18 cellular contexts compared by ENCODE assay signal in the genomic region with DNA sequence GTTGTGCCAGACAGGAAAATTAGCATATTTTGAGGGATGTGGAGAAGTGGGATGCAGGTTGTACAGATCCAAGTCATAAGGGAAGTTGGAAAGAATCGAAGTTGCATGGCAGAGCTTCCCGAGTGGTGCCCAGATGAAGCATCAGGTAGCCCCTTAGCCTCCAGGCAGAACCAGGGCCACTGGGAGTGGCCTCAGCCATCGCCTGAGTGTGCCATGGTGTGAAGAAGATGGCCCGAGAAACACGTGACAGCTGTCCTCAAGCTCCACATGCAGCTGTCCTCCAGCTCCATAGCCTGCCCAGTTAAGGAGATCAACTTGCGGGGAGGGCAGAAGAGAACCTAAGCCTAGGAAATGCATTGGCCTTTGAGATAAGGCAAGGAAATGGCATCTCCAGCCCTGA. TPM values are rescaled to one million over a fixed set of nuclear protein-coding genes. Genes with fewer than 3 reads are reported as not detected.
DNase-seq lines count a peak whose midpoint lies in the region; ATAC-seq, FAIRE-seq and TF ChIP-seq lines count a peak whose summit lies in the region.
"Had no signal": no experiment of that assay in that cellular context is flagged by ENCODE, and none has a peak within 500 bp of the region (broad histone marks: within the 10 kb centered on the region; RNA-seq: fewer than 3 reads in every experiment).

No MANE protein-coding gene starts in this region.

- H3K27ac Mint-ChIP-seq in activated T-cell treated with anti-CD3 and anti-CD28 coated beads, Interleukin-2, amount 50 U/mL, for 24 hours = peak overlapping the region; percentile 1
- H3K27ac Mint-ChIP-seq in CD4-positive, CD25-positive, alpha-beta regulatory T cell = peak overlapping the region in 2 of 3 donors; percentile 79 to 81
- H3K27ac Mint-ChIP-seq in progenitor cell of endocrine pancreas (peak overlapping the region; percentile 64), nephron progenitor cell (no peak overlapping the region)
- H3K27ac Mint-ChIP-seq: GM23338 had no signal

- H3K27me3 Mint-ChIP-seq in activated T-cell treated with anti-CD3 and anti-CD28 coated beads, Interleukin-2, amount 50 U/mL, for 24 hours = no peaks in the 10 kb centered on the region
- no peaks in the 10 kb centered on the region for H3K27me3 Mint-ChIP-seq in CD4-positive, CD25-positive, alpha-beta regulatory T cell
- H3K27me3 Mint-ChIP-seq in progenitor cell of endocrine pancreas (no peaks in the 10 kb centered on the region), nephron progenitor cell (ENCODE audit: low read depth, poor library complexity) (no peaks in the 10 kb centered on the region)
- H3K27me3 Mint-ChIP-seq: CD8-positive, alpha-beta memory T cell had no signal

- DNase-seq in activated T-cell treated with anti-CD3 and anti-CD28 coated beads, Interleukin-2, amount 50 U/mL, for 24 hours = no peak
- DNase-seq in activated T-cell treated with anti-CD3 and anti-CD28 coated beads for 4 hours = no peak
- no peak for DNase-seq in CD4-positive, CD25-positive, alpha-beta regulatory T cell
- no peak for DNase-seq in dorsolateral prefrontal cortex
- DNase-seq in progenitor cell of endocrine pancreas (ENCODE audit: low spot score, unreplicated experiment) = no peak
- no peak for DNase-seq in GM19239 (ENCODE audit: insufficient read length, low spot score)
- DNase-seq in nephron progenitor cell = no peak
- DNase-seq: Caco-2; CD8-positive, alpha-beta memory T cell; DMS53; GF-D8; H7 had no signal

- no peak overlapping the region for H3K27ac ChIP-seq in CD4-positive, CD25-positive, alpha-beta regulatory T cell (ENCODE audit: insufficient read depth, low read length, poor library complexity, severe bottlenecking)
- peak overlapping the region in 39 of 59 donors; percentile 1 to 76 (median 40) for H3K27ac ChIP-seq in dorsolateral prefrontal cortex
- H3K27ac ChIP-seq: 22Rv1 had no signal

- peaks cover 4% of the 10 kb centered on the region for H3K4me1 Mint-ChIP-seq in activated T-cell treated with anti-CD3 and anti-CD28 coated beads, Interleukin-2, amount 50 U/mL, for 24 hours (ENCODE audit: low read depth)
- no peaks in the 10 kb centered on the region for H3K4me1 Mint-ChIP-seq in CD4-positive, CD25-positive, alpha-beta regulatory T cell
- H3K4me1 Mint-ChIP-seq in progenitor cell of endocrine pancreas (ENCODE audit: low read depth) = no peaks in the 10 kb centered on the region
- no peaks in the 10 kb centered on the region for H3K4me1 Mint-ChIP-seq in nephron progenitor cell
- H3K4me1 Mint-ChIP-seq: CD8-positive, alpha-beta memory T cell; GM23338 had no signal

- H3K27me3 ChIP-seq in CD4-positive, CD25-positive, alpha-beta regulatory T cell (ENCODE audit: control insufficient read depth, insufficient read depth, low read length) = no peaks in the 10 kb centered on the region
- H3K27me3 ChIP-seq in dorsolateral prefrontal cortex = no peaks in the 10 kb centered on the region

- H3K36me3 ChIP-seq in CD4-positive, CD25-positive, alpha-beta regulatory T cell (ENCODE audit: control insufficient read depth, insufficient read depth, low read length) = peaks cover 97% of the 10 kb centered on the region

- H3K9me3 Mint-ChIP-seq in activated T-cell treated with anti-CD3 and anti-CD28 coated beads, Interleukin-2, amount 50 U/mL, for 24 hours = no peaks in the 10 kb centered on the region
- no peaks in the 10 kb centered on the region for H3K9me3 Mint-ChIP-seq in CD4-positive, CD25-positive, alpha-beta regulatory T cell
- H3K9me3 Mint-ChIP-seq in progenitor cell of endocrine pancreas (ENCODE audit: low read depth) (peaks cover 6% of the 10 kb centered on the region), nephron progenitor cell (peaks cover 14% of the 10 kb centered on the region)
- H3K9me3 Mint-ChIP-seq: CD8-positive, alpha-beta memory T cell had no signal

- H3K4me1 ChIP-seq in CD4-positive, CD25-positive, alpha-beta regulatory T cell (ENCODE audit: control insufficient read depth, insufficient read depth, low read length, poor library complexity, severe bottlenecking) = no peaks in the 10 kb centered on the region
- H3K4me1 ChIP-seq: Caco-2 had no signal

- H3K4me3 ChIP-seq in CD4-positive, CD25-positive, alpha-beta regulatory T cell (ENCODE audit: low read depth, low read length) = no peak overlapping the region
- no peak overlapping the region for H3K4me3 ChIP-seq in dorsolateral prefrontal cortex
- H3K4me3 ChIP-seq: GM23338 had no signal

- H3K4me3 Mint-ChIP-seq in activated T-cell treated with anti-CD3 and anti-CD28 coated beads, Interleukin-2, amount 50 U/mL, for 24 hours = no peak overlapping the region
- no peak overlapping the region for H3K4me3 Mint-ChIP-seq in CD4-positive, CD25-positive, alpha-beta regulatory T cell
- H3K4me3 Mint-ChIP-seq in progenitor cell of endocrine pancreas (ENCODE audit: low read depth) = no peak overlapping the region
- H3K4me3 Mint-ChIP-seq in nephron progenitor cell = no peak overlapping the region
- H3K4me3 Mint-ChIP-seq: CD14-positive monocyte; CD8-positive, alpha-beta memory T cell; GM23338 had no signal

- intact Hi-C loops in dorsolateral prefrontal cortex (cut with DNase I) = loop anchor here in 1 of 2 donors (10.0 kb wide), 1 partner anchor 70 kb away; no protein-coding TSS in a partner anchor

- ATAC-seq in CD4-positive, CD25-positive, alpha-beta regulatory T cell (ENCODE audit: low read depth in 2 of 2) = no peak
- no peak for ATAC-seq in HG03439 (IDR thresholded peaks at IDR 0.05; ENCODE audit: unreplicated experiment)
- ATAC-seq: GM23338 had no signal

- TF ChIP-seq CTCF in dorsolateral prefrontal cortex (IDR thresholded peaks at IDR 0.05 in 54 of 56, conservative IDR thresholded peaks at IDR 0.05 in 2 of 56; ENCODE audit: low read depth in 1 of 56, partially characterized antibody in 56 of 56) (no peak), progenitor cell of endocrine pancreas (IDR thresholded peaks at IDR 0.05; ENCODE audit: unreplicated experiment) (no peak), nephron progenitor cell (IDR thresholded peaks at IDR 0.05) (no peak)

- H3K36me3 Mint-ChIP-seq in activated T-cell treated with anti-CD3 and anti-CD28 coated beads, Interleukin-2, amount 50 U/mL, for 24 hours (ENCODE audit: low read depth) = peaks cover 97% of the 10 kb centered on the region
- peaks cover 58% of the 10 kb centered on the region for H3K36me3 Mint-ChIP-seq in CD4-positive, CD25-positive, alpha-beta regulatory T cell
- H3K36me3 Mint-ChIP-seq in progenitor cell of endocrine pancreas (ENCODE audit: insufficient read depth) (peaks cover 51% of the 10 kb centered on the region), nephron progenitor cell (ENCODE audit: low read depth) (peaks cover 90% of the 10 kb centered on the region)

- FAIRE-seq in GM19239 (lab: Jason Lieb, UNC) = no peak

- H3K9me3 ChIP-seq in CD4-positive, CD25-positive, alpha-beta regulatory T cell (ENCODE audit: control insufficient read depth in 2 of 2, low read length in 2 of 2) = no peaks in the 10 kb centered on the region

RNA-seq across cellular contexts. Expression of a gene that starts 33.5 kb away (rescaled TPM):
- 727 TPM for total RNA-seq in CD4-positive, CD25-positive, alpha-beta regulatory T cell
- 100 to 1,000 TPM; 160 to 242 (median 213) TPM for polyA plus RNA-seq in CD4-positive, CD25-positive, alpha-beta regulatory T cell
- total RNA-seq in dorsolateral prefrontal cortex = 100 to 1,000 TPM in 45 of 120 experiments, 10 to 100 TPM in 75; 17.3 to 352 (median 81.1) TPM
- 125 and 134 TPM in 2 replicates for total RNA-seq in progenitor cell of endocrine pancreas

RNA-seq across cellular contexts. Expression of a gene that starts 35.5 kb away (rescaled TPM):
- 454 TPM for total RNA-seq in CD4-positive, CD25-positive, alpha-beta regulatory T cell
- 10 to 100 TPM; 61.8 to 82.0 (median 74.8) TPM for polyA plus RNA-seq in CD4-positive, CD25-positive, alpha-beta regulatory T cell
- total RNA-seq in dorsolateral prefrontal cortex (10 to 100 TPM in 18 of 120 experiments, 1 to 10 TPM in 101, under 1 TPM in 1; 0.90 to 20.9 (median 6.7) TPM), progenitor cell of endocrine pancreas (0.12 and 0.58 TPM in 2 replicates)
- total RNA-seq: Caco-2 had no signal
- polyA plus RNA-seq: BJ had no signal

RNA-seq across cellular contexts. Expression of a gene that starts 51.1 kb away (rescaled TPM):
- total RNA-seq in CD4-positive, CD25-positive, alpha-beta regulatory T cell = not detected
- polyA plus RNA-seq in CD4-positive, CD25-positive, alpha-beta regulatory T cell = not detected
- total RNA-seq in dorsolateral prefrontal cortex (1 to 10 TPM in 2 of 120 experiments, under 1 TPM in 9, not detected in 109; 0.18 to 1.9 (median 0.31) TPM), progenitor cell of endocrine pancreas (not detected in 2 replicates)
- total RNA-seq: A673; Caco-2; CD8-positive, alpha-beta memory T cell; GM23338; H7 had no signal
- polyA plus RNA-seq: BJ; CD14-positive monocyte; CD8-positive, alpha-beta memory T cell; GM23338 had no signal

Comparison
In these comparisons a context has a peak if more than half of its experiments do, and no peak if none do; other contexts are left out.
1. RNA of a gene that starts 35.5 kb away (total RNA-seq): 454 TPM in CD4-positive, CD25-positive, alpha-beta regulatory T cell (single experiment); 0.90 to 20.9 TPM in dorsolateral prefrontal cortex and 0.12 to 0.58 TPM in progenitor cell of endocrine pancreas; every median in the first group is over 10 times any median in the second.